Comparison of ENCODE assay signal across 33 cellular contexts in the genomic region with DNA sequence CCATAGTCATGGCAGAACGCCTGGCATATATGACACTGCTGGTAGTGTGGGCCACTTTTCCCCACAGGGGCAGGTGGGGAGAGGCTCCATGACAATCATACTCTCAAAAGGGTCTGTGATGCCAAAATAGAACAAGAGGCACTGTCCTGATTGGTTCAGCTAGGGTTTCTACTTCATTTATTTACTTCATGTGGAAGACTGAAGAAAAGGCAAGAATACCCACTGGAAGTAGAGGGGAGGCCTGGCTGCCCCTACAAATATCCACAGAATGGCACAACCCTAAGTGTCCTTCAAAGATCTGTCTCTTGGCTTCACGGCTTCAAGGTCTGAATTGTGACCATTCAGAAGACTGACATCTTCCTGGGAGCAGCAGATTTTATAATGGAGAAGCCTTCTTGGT. TPM values are rescaled to one million over a fixed set of nuclear protein-coding genes. Genes with fewer than 3 reads are reported as not detected.
DNase-seq lines count a peak whose midpoint lies in the region; ATAC-seq, FAIRE-seq and TF ChIP-seq lines count a peak whose summit lies in the region.
"Had no signal": no experiment of that assay in that cellular context is flagged by ENCODE, and none has a peak within 500 bp of the region (broad histone marks: within the 10 kb centered on the region; RNA-seq: fewer than 3 reads in every experiment).

No MANE protein-coding gene starts in this region.

- H3K36me3 ChIP-seq in HEK293 (ENCODE audit: control insufficient read depth in 2 of 2, insufficient read depth in 1 of 2, low read length in 2 of 2), result no peaks in the 10 kb centered on the region
- H3K36me3 ChIP-seq in K562 (ENCODE audit: control insufficient read depth, insufficient read depth, low read length), result no peaks in the 10 kb centered on the region
- no peaks in the 10 kb centered on the region for H3K36me3 ChIP-seq in esophagus muscularis mucosa
- H3K36me3 ChIP-seq: BE2C; BLaER1; BLaER1 treated with 17β-estradiol and CSF1 and Interleukin-3, amounts not matched to agents 10 nM and 100 nM had no signal

- no peak for ATAC-seq in K562
- no peak for ATAC-seq in activated CD4-positive, CD25-positive, alpha-beta regulatory T cell treated with anti-CD3 and anti-CD28 coated beads, Interleukin-2, amount 50 U/mL, for 24 hours
- ATAC-seq: A549; CD8-positive, alpha-beta T cell had no signal

- peaks cover 33% of the 10 kb centered on the region for H3K79me2 ChIP-seq in K562 (ENCODE audit: control insufficient read depth, insufficient read depth, low read length)

- in situ Hi-C loops in K562 (cut with MboI), result no loop called here

- H3K9ac ChIP-seq in K562 (ENCODE audit: insufficient read depth in 1 of 2, low read depth in 2 of 2, low read length in 2 of 2), result no peak overlapping the region
- H3K9ac ChIP-seq: BLaER1; BLaER1 treated with 17β-estradiol and CSF1 and Interleukin-3, amounts not matched to agents 10 nM and 100 nM had no signal

- no peaks in the 10 kb centered on the region for H3K9me1 ChIP-seq in K562 (ENCODE audit: control insufficient read depth, insufficient read depth, low read length)

- TF ChIP-seq CTCF in HEK293 (tag by site-specific recombination; IDR thresholded peaks at IDR 0.05), result no peak
- no peak for TF ChIP-seq CTCF in K562 (IDR thresholded peaks at IDR 0.05 in 2 of 3, conservative IDR thresholded peaks at IDR 0.05 in 1 of 3; ENCODE audit: insufficient read depth in 2 of 3, low read depth in 1 of 3, low read length in 3 of 3)
- TF ChIP-seq CTCF in esophagus muscularis mucosa (IDR thresholded peaks at IDR 0.05), result no peak

- H2AFZ ChIP-seq in K562 (ENCODE audit: low read depth, low read length), result peak overlapping the region; percentile 96

- no peak overlapping the region for H3K27ac ChIP-seq in HEK293 (ENCODE audit: extremely low read depth, low read depth, low read length)
- no peak overlapping the region for H3K27ac ChIP-seq in K562 (ENCODE audit: extremely low read depth, low read depth, low read length)
- no peak overlapping the region for H3K27ac ChIP-seq in esophagus muscularis mucosa (replicated peaks in 1 of 4)
- H3K27ac ChIP-seq: 22Rv1; A549; BLaER1; BLaER1 treated with 17β-estradiol and CSF1 and Interleukin-3, amounts not matched to agents 10 nM and 100 nM; C4-2B had no signal

- TF ChIP-seq EP300 in K562 (IDR thresholded peaks at IDR 0.05; ENCODE audit: low read length), result no peak
- no peak for TF ChIP-seq EP300 in esophagus muscularis mucosa (IDR thresholded peaks at IDR 0.05)

- no peaks in the 10 kb centered on the region for H3K27me3 ChIP-seq in K562 (ENCODE audit: control insufficient read depth in 2 of 2, insufficient read depth in 2 of 2, low read length in 2 of 2)
- no peaks in the 10 kb centered on the region for H3K27me3 ChIP-seq in esophagus muscularis mucosa
- H3K27me3 ChIP-seq: BE2C; BLaER1; BLaER1 treated with 17β-estradiol and CSF1 and Interleukin-3, amounts not matched to agents 10 nM and 100 nM had no signal

- DNase-seq in K562 (ENCODE audit: extremely low read depth in 1 of 4, low spot score in 3 of 4) (no peak), esophagus muscularis mucosa (ENCODE audit: extremely low spot score) (peak; percentile 37), MV-4-11 (lab: John Stamatoyannopoulos, UW) (no peak), H54 (ENCODE audit: insufficient read length, low spot score) (no peak)
- DNase-seq: 8988T; ACHN; AML-193; BE2C; C1 segment of cervical spinal cord; Caco-2; Calu3; CD4-positive, alpha-beta memory T cell; CD4-positive, alpha-beta T cell; CD4-positive, CD25-positive, alpha-beta regulatory T cell; CD8-positive, alpha-beta memory T cell; CD8-positive, alpha-beta T cell; COR-L47; DMS 273 treated with DMSO at 0.1 percent for 48 hours; DMS153; DMS53; DMS79; DMS79 treated with DMSO at 0.1 percent for 48 hours; DND-41; EL had no signal

- CTCF ChIA-PET in HEK293 (lab: Yijun Ruan, JAX) (no interaction called here), K562 (lab: Yijun Ruan, JAX; ENCODE audit: low intra/inter-chr PET ratio) (no interaction called here)

- H3K4me1 ChIP-seq in HEK293 (ENCODE audit: control insufficient read depth, insufficient read depth, low read length) (no peaks in the 10 kb centered on the region), K562 (replicated peaks in 1 of 2; ENCODE audit: control insufficient read depth in 2 of 2, insufficient read depth in 2 of 2, low read length in 2 of 2) (peaks cover 22 to 37% of the 10 kb centered on the region in 2 experiments; a peak in 4 of 5 replicates), esophagus muscularis mucosa (peaks cover 2 to 9% (median 7%) of the 10 kb centered on the region in 4 donors)
- H3K4me1 ChIP-seq: BE2C had no signal

- TF ChIP-seq RAD21 in K562 (CRISPR knock-in tag; conservative IDR thresholded peaks at IDR 0.05 in 1 of 2, IDR thresholded peaks at IDR 0.05 in 1 of 2), result no peak

- 88% methylated on average over 2 of the region's 2 CpGs for WGBS in K562 (ENCODE audit: insufficient coverage, low coverage, missing lambda C conversion rate)
- 85% methylated on average over 2 of the region's 2 CpGs for WGBS in esophagus muscularis mucosa

- intact Hi-C loops in K562 (cut with micrococcal nuclease) (loop anchor here (5.0 to 10.0 kb wide), 2 partner anchors 59 to 126 kb away; no protein-coding TSS in a partner anchor), esophagus muscularis mucosa (cut with DNase I) (no loop called here)

- H4K20me1 ChIP-seq in K562 (replicated peaks; ENCODE audit: control insufficient read depth, insufficient read depth, low read length), result no peaks in the 10 kb centered on the region

- FAIRE-seq in K562 (lab: Jason Lieb, UNC), result no peak
- no peak for FAIRE-seq in H54 (lab: Jason Lieb, UNC)
- FAIRE-seq: A204.1, A549, D721Med had no signal

- H3K4me2 ChIP-seq in K562 (ENCODE audit: insufficient read depth, low read length), result no peak overlapping the region
- H3K4me2 ChIP-seq: A549; BLaER1; BLaER1 treated with 17β-estradiol and CSF1 and Interleukin-3, amounts not matched to agents 10 nM and 100 nM had no signal

- H3K9me3 ChIP-seq in HEK293 (ENCODE audit: control insufficient read depth, insufficient read depth, low read depth, low read length), result no peaks in the 10 kb centered on the region
- no peaks in the 10 kb centered on the region for H3K9me3 ChIP-seq in K562 (replicated peaks; ENCODE audit: control insufficient read depth, insufficient read depth, low read depth, low read length)
- H3K9me3 ChIP-seq in esophagus muscularis mucosa, result no peaks in the 10 kb centered on the region
- H3K9me3 ChIP-seq: BE2C, BLaER1, Caco-2 had no signal

- no TSS peak for BruUV-seq in K562 (replicated peaks; lab: Mats Ljungman, UMichigan)

- TF ChIP-seq POLR2A in K562 (conservative IDR thresholded peaks at IDR 0.05), result no peak
- no peak for TF ChIP-seq POLR2A in esophagus muscularis mucosa (IDR thresholded peaks at IDR 0.05; ENCODE audit: low read depth)
- TF ChIP-seq POLR2A in H54 (IDR thresholded peaks at IDR 0.05; ENCODE audit: low read depth, low read length), result no peak

- POLR2A ChIA-PET in HEK293 (lab: Yijun Ruan, JAX) (no interaction called here), K562 (lab: Yijun Ruan, JAX) (interaction anchor here (0.6 to 1.0 kb wide), 3 partner anchors 9 to 1570 kb away, joined by 3 to 4 read pairs (median 4); no protein-coding TSS in a partner anchor)

- H3K4me3 ChIP-seq in HEK293 (ENCODE audit: low read depth, low read length), result no peak overlapping the region
- no peak overlapping the region for H3K4me3 ChIP-seq in K562
- H3K4me3 ChIP-seq in esophagus muscularis mucosa, result no peak overlapping the region
- H3K4me3 ChIP-seq: A549; BLaER1; BLaER1 treated with 17β-estradiol and CSF1 and Interleukin-3, amounts not matched to agents 10 nM and 100 nM had no signal

RNA-seq across cellular contexts. Expression of gene SFT2D2, which starts 4.5 kb away (rescaled TPM):
- total RNA-seq in K562 (2011; cell fraction: chromatin; rRNA removed; ENCODE audit: low replicate concordance), result 63.5 and 68.0 TPM in 2 replicates
- total RNA-seq in K562 (2011; cell fraction: nucleolus; rRNA removed), result 26.0 and 28.6 TPM in 2 replicates
- 55.2 and 88.0 TPM in 2 replicates for total RNA-seq in K562 (2011; cell fraction: nucleoplasm; rRNA removed)
- total RNA-seq in K562 (2014; rRNA removed), result 20.5 and 21.6 TPM in 2 replicates
- 28.7 and 34.2 TPM in 2 replicates for total RNA-seq in K562 (2014; rRNA removed; fragmentation: Illumina TruSeq; extraction: Trizol)
- 28.1 and 28.4 TPM in 2 replicates for total RNA-seq in K562 (2015; rRNA removed; fragmentation: Illumina TruSeq; extraction: Trizol)
- total RNA-seq in K562 (2021), result 46.6 and 50.1 TPM in 2 replicates
- 29.0 and 35.8 TPM in 2 replicates for polyA plus RNA-seq in K562 (2011; rRNA removed)
- polyA plus RNA-seq in K562 (2011; cell fraction: cytosol; rRNA removed), result 10.7 and 20.6 TPM in 2 replicates
- polyA plus RNA-seq in K562 (2011; cell fraction: nucleus; rRNA removed), result 16.6 and 19.0 TPM in 2 replicates
- 6.7 and 9.0 TPM in 2 replicates for polyA plus RNA-seq in K562 (2012)
- 9.2 and 10.7 TPM in 2 replicates for polyA plus RNA-seq in K562 (2014; fragmentation: Illumina TruSeq; extraction: Trizol)
- polyA plus RNA-seq in K562 (2014; fragmentation: Nextera tagmentation; extraction: Ambion mirVana), result 1 to 10 TPM; 3.4 to 6.1 TPM
- 14.8 and 15.7 TPM in 2 replicates for polyA plus RNA-seq in K562 (2014; rRNA removed)
- polyA minus RNA-seq in K562 (2011; rRNA and poly(A)+ RNA removed), result 111 and 122 TPM in 2 replicates
- 48.0 and 48.3 TPM in 2 replicates for polyA minus RNA-seq in K562 (2011; cell fraction: cytosol; rRNA and poly(A)+ RNA removed)
- polyA minus RNA-seq in K562 (2011; cell fraction: nucleus; rRNA and poly(A)+ RNA removed), result 15.2 and 18.5 TPM in 2 replicates
- 10 to 100 TPM; 27.8 to 35.1 (median 29.9) TPM for total RNA-seq in esophagus muscularis mucosa

RNA-seq across cellular contexts. Expression of gene TIPRL, which starts 42.5 kb away (rescaled TPM):
- 7.1 and 15.3 TPM in 2 replicates for total RNA-seq in K562 (2011; cell fraction: chromatin; rRNA removed; ENCODE audit: low replicate concordance)
- total RNA-seq in K562 (2011; cell fraction: nucleolus; rRNA removed), result 4.0 and 4.3 TPM in 2 replicates
- 6.7 and 13.7 TPM in 2 replicates for total RNA-seq in K562 (2011; cell fraction: nucleoplasm; rRNA removed)
- 41.4 and 52.1 TPM in 2 replicates for total RNA-seq in K562 (2014; rRNA removed)
- 73.5 and 78.1 TPM in 2 replicates for total RNA-seq in K562 (2014; rRNA removed; fragmentation: Illumina TruSeq; extraction: Trizol)
- 71.1 and 81.7 TPM in 2 replicates for total RNA-seq in K562 (2015; rRNA removed; fragmentation: Illumina TruSeq; extraction: Trizol)
- 57.0 and 64.4 TPM in 2 replicates for total RNA-seq in K562 (2021)
- 44.9 and 69.9 TPM in 2 replicates for polyA plus RNA-seq in K562 (2011; rRNA removed)
- 10.0 and 21.7 TPM in 2 replicates for polyA plus RNA-seq in K562 (2011; cell fraction: cytosol; rRNA removed)
- 7.3 and 11.7 TPM in 2 replicates for polyA plus RNA-seq in K562 (2011; cell fraction: nucleus; rRNA removed)
- 42.3 and 51.3 TPM in 2 replicates for polyA plus RNA-seq in K562 (2012)
- polyA plus RNA-seq in K562 (2014; fragmentation: Illumina TruSeq; extraction: Trizol), result 50.7 and 60.1 TPM in 2 replicates
- polyA plus RNA-seq in K562 (2014; fragmentation: Nextera tagmentation; extraction: Ambion mirVana), result 10 to 100 TPM; 87.0 to 90.2 TPM
- 54.8 and 63.2 TPM in 2 replicates for polyA plus RNA-seq in K562 (2014; rRNA removed)
- 87.3 and 88.4 TPM in 2 replicates for polyA minus RNA-seq in K562 (2011; rRNA and poly(A)+ RNA removed)
- 19.4 and 21.4 TPM in 2 replicates for polyA minus RNA-seq in K562 (2011; cell fraction: cytosol; rRNA and poly(A)+ RNA removed)
- polyA minus RNA-seq in K562 (2011; cell fraction: nucleus; rRNA and poly(A)+ RNA removed), result 4.7 and 8.7 TPM in 2 replicates
- total RNA-seq in esophagus muscularis mucosa, result 10 to 100 TPM; 19.0 to 25.7 (median 23.5) TPM

RNA-seq across cellular contexts. Expression of gene TBX19, which starts 59.4 kb away (rescaled TPM):
- total RNA-seq in K562 (2011; cell fraction: chromatin; rRNA removed; ENCODE audit: low replicate concordance), result 4.0 and 5.3 TPM in 2 replicates
- total RNA-seq in K562 (2011; cell fraction: nucleolus; rRNA removed), result 2.7 and 3.4 TPM in 2 replicates
- total RNA-seq in K562 (2011; cell fraction: nucleoplasm; rRNA removed), result 4.6 and 8.7 TPM in 2 replicates
- total RNA-seq in K562 (2014; rRNA removed) (0.32 and 0.98 TPM in 2 replicates), K562 (2014; rRNA removed; fragmentation: Illumina TruSeq; extraction: Trizol) (0.95 and 1.1 TPM in 2 replicates), K562 (2015; rRNA removed; fragmentation: Illumina TruSeq; extraction: Trizol) (0.94 and 1.3 TPM in 2 replicates), K562 (2021) (1.8 and 2.1 TPM in 2 replicates), esophagus muscularis mucosa (1 to 10 TPM in 2 of 4 donors, under 1 TPM in 2; 0.83 to 2.0 (median 1.1) TPM)
- polyA plus RNA-seq in K562 (2011; rRNA removed) (3.1 and 3.4 TPM in 2 replicates), K562 (2014; fragmentation: Illumina TruSeq; extraction: Trizol) (1.9 TPM in 2 replicates), K562 (2014; fragmentation: Nextera tagmentation; extraction: Ambion mirVana) (under 1 TPM; 0.42 to 0.52 TPM), K562 (2014; rRNA removed) (2.4 and 2.8 TPM in 2 replicates)
- polyA plus RNA-seq in K562 (2011; cell fraction: cytosol; rRNA removed), result 1.9 and 3.3 TPM in 2 replicates
- 4.1 and 5.3 TPM in 2 replicates for polyA plus RNA-seq in K562 (2011; cell fraction: nucleus; rRNA removed)
- 1.9 and 3.5 TPM in 2 replicates for polyA plus RNA-seq in K562 (2012)
- polyA minus RNA-seq in K562 (2011; rRNA and poly(A)+ RNA removed), result 1.5 and 1.8 TPM in 2 replicates
- 0.76 TPM in 1 of 2 replicates, not detected in the other for polyA minus RNA-seq in K562 (2011; cell fraction: cytosol; rRNA and poly(A)+ RNA removed)
- 1.6 and 1.9 TPM in 2 replicates for polyA minus RNA-seq in K562 (2011; cell fraction: nucleus; rRNA and poly(A)+ RNA removed)

Comparison
In these comparisons a context has a peak if more than half of its experiments do, and no peak if none do; other contexts are left out.
1. Of the 44 proteins assayed by ChIP-seq in both K562 and HEK293: peak only in K562: none; only in HEK293: none; in both: PRDM10; in neither: 43.